15 cellular contexts compared by ENCODE assay signal in the genomic region with DNA sequence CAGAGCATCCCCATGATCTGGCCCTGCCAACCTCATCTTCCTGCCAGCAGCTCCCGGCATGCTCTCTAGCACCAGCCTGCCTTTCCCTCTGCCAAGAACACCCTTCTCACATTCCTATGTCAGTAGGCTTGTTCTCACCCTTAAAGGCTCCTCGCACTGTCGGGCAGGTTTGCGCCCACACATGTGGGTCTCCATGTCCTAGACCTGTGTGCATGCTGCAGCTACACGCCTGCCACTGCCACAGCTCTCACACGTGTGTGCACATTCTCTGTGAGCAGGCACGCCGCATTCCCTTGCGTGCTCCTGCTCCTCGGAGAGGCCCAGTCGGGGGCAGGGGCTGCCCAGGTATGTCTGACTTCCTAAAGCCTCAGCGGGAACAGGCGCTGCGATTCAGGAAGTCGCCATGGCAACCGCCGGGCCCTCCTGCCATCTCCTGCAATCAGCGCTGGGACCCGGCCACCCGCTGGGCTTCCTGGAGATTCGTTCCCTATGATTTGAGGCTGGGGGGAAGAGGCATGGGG. TPM values are rescaled to one million over a fixed set of nuclear protein-coding genes. Genes with fewer than 3 reads are reported as not detected.
A peak's percentile ranks its signal among the peaks of the same experiment; 100 is the strongest.
DNase-seq lines count a peak whose midpoint lies in the region; ATAC-seq and TF ChIP-seq lines count a peak whose summit lies in the region.
"Had no signal": no experiment of that assay in that cellular context is flagged by ENCODE, and none has a peak within 500 bp of the region (broad histone marks: within the 10 kb centered on the region; RNA-seq: fewer than 3 reads in every experiment).

No MANE protein-coding gene starts in this region.

- H3K27me3 ChIP-seq in lower lobe of right lung (ENCODE audit: low read depth), result peaks cover 16% of the 10 kb centered on the region

- H3K4me1 ChIP-seq in lower lobe of right lung, result peaks cover 28% of the 10 kb centered on the region

- in situ Hi-C loops in G401 (cut with HindIII; ENCODE audit: low sequenced_read_pairs), result no loop called here

- TF ChIP-seq CTCF in epithelial cell of esophagus (IDR thresholded peaks at IDR 0.05; ENCODE audit: insufficient read depth, low read depth, low read length, missing control alignments) (no peak), lower lobe of right lung (IDR thresholded peaks at IDR 0.05) (no peak)

- intact Hi-C loops in lower lobe of right lung (cut with DNase I), result no loop called here

- H3K4me3 ChIP-seq in epithelial cell of esophagus (ENCODE audit: low read length) (no peak overlapping the region), lower lobe of right lung (no peak overlapping the region)

- ATAC-seq in lower lobe of right lung (peak; percentile 9 to 33), GM21381 (IDR thresholded peaks at IDR 0.05; ENCODE audit: unreplicated experiment) (no peak), GM21528 (IDR thresholded peaks at IDR 0.05; ENCODE audit: low FRiP score, unreplicated experiment) (no peak)
- ATAC-seq: HCT116 had no signal

- no peaks in the 10 kb centered on the region for H3K36me3 ChIP-seq in lower lobe of right lung

- DNase-seq in G401 (ENCODE audit: low spot score), result peak; percentile 84
- DNase-seq in NCI-H2171 treated with DMSO at 0.1 percent for 48 hours (lab: John Stamatoyannopoulos, UW), result peak; percentile 51
- DNase-seq in epithelial cell of esophagus (ENCODE audit: low read depth), result peak; percentile 34
- DNase-seq in lower lobe of right lung, result no peak
- no peak for DNase-seq in SIG-M5 (lab: John Stamatoyannopoulos, UW)
- no peak for DNase-seq in NCI-H1436 (lab: John Stamatoyannopoulos, UW)
- DNase-seq: activated B cell treated with CpG ODN at 0.5 μM for 24 hours; activated naive CD8-positive, alpha-beta T cell treated with anti-CD3 and anti-CD28 coated beads, Interleukin-2, amount 10 ng/mL, durations not matched to agents 7 days and 5 days; activated T-cell treated with anti-CD3 and anti-CD28 coated beads for 4 hours; kidney; NCI-H1048 had no signal

- H3K9me3 ChIP-seq in lower lobe of right lung, result no peaks in the 10 kb centered on the region

- no peak overlapping the region for H3K27ac ChIP-seq in lower lobe of right lung

RNA-seq across cellular contexts. Expression of a gene that starts 28.1 kb away (rescaled TPM):
- total RNA-seq in G401 (2014; rRNA removed; shearing (Covaris generic)), result 76.1 and 107 TPM in 2 replicates
- 38.5 TPM for total RNA-seq in lower lobe of right lung

RNA-seq across cellular contexts. Expression of a gene that starts 28.2 kb away (rescaled TPM):
- total RNA-seq in G401 (2014; rRNA removed; shearing (Covaris generic)), result not detected in 2 replicates
- 7.7 TPM for total RNA-seq in lower lobe of right lung
- total RNA-seq: activated B cell treated with CpG ODN at 0.5 μM for 24 hours; activated naive CD8-positive, alpha-beta T cell treated with anti-CD3 and anti-CD28 coated beads, Interleukin-2, amount 10 ng/mL, durations not matched to agents 7 days and 5 days; B cell had no signal

RNA-seq across cellular contexts. Expression of a gene that starts 38.4 kb away (rescaled TPM):
- 3.0 and 7.0 TPM in 2 replicates for total RNA-seq in G401 (2014; rRNA removed; shearing (Covaris generic))
- total RNA-seq in lower lobe of right lung, result 11.7 TPM

Comparison
In these comparisons a context has a peak if more than half of its experiments do, and no peak if none do; other contexts are left out.
1. DNase-seq: peak in G401 (single experiment), NCI-H2171 treated with DMSO at 0.1 percent for 48 hours (single experiment) and epithelial cell of esophagus (single experiment); none in lower lobe of right lung (single experiment), SIG-M5 (single experiment) and NCI-H1436 (single experiment).
2. ATAC-seq: peak in lower lobe of right lung (2 of 2); none in GM21381 (single experiment) and GM21528 (single experiment).